1 cellular context compared by ENCODE assay signal in the genomic region with DNA sequence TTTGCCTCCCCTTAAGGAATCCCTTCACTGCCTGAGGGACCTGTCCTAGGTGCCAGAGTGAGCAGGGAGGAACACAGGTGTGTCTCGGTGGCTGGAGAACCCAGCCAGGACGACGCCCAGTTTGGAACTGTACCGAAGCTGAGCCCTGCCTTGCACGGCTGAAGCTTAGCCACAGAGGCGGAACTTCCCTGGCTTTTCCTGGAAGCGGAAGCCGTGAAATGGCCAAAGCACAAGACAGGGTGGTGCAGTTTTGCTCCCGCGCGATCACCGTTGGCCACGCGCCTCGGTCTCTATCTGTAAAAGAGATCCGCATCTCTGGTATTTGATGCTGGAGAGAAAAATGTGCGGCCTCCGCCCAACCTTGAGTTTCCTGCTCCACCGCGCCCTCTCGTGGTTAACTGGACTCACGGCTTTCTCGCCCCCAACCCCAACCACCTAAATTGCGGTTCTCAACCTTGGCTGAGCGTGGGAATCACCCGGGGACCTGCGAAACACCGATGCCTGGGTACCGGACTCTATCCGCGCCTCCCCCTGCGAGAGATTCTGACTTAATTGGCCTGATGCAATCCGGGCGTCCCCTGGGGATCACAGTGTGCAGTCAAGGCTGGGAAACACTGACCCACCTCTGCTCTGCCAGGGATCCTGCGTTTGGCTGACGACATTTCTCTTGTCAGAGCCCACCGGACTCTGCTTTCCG.
TF ChIP-seq lines count a peak whose summit lies in the region.

No MANE protein-coding gene starts in this region.

TF ChIP-seq in H1, 55 proteins besides CTCF, POLR2A, EP300 and RAD21 (continued from another document):
- TF ChIP-seq RXRA (IDR thresholded peaks at IDR 0.05; ENCODE audit: insufficient read depth, low read depth, low read length) (no peak), E2F6 (IDR thresholded peaks at IDR 0.05) (peak; percentile 76; the same call in 1 of the 2 replicates), GABPA (IDR thresholded peaks at IDR 0.05; ENCODE audit: borderline replicate concordance, insufficient read depth, low read length) (no peak), YY1 (IDR thresholded peaks at IDR 0.05; ENCODE audit: low read depth, low read length) (no peak; the same call in 1 of the 2 replicates), KDM1A (IDR thresholded peaks at IDR 0.05; ENCODE audit: borderline replicate concordance, low read length) (peak; percentile 64; the same call in 1 of the 2 replicates), HDAC6 (IDR thresholded peaks at IDR 0.05; ENCODE audit: low read depth, low read length) (no peak), SIN3A (conservative IDR thresholded peaks at IDR 0.05 in 1 of 2, IDR thresholded peaks at IDR 0.05 in 1 of 2; ENCODE audit: low read depth in 1 of 2, low read length in 2 of 2) (peak in 1 of 2 experiments; percentile 75; a peak in 2 of 4 replicates), EGR1 (IDR thresholded peaks at IDR 0.05; ENCODE audit: borderline replicate concordance, low read depth, low read length) (peak; percentile 54; the same call in 1 of the 2 replicates), ZNF274 (IDR thresholded peaks at IDR 0.05; ENCODE audit: borderline replicate concordance, extremely low read depth, low read length) (no peak), MAX (IDR thresholded peaks at IDR 0.05) (peak; percentile 84), CHD1 (IDR thresholded peaks at IDR 0.05; ENCODE audit: low read depth, low read length) (no peak), USF2 (IDR thresholded peaks at IDR 0.05; ENCODE audit: low read length) (no peak), CTBP2 (IDR thresholded peaks at IDR 0.05; ENCODE audit: borderline replicate concordance, insufficient read depth, insufficient read length, low read length) (no peak), SUZ12 (IDR thresholded peaks at IDR 0.05; ENCODE audit: low read length) (no peak), JUND (IDR thresholded peaks at IDR 0.05; ENCODE audit: low read length) (no peak)
